1 cellular context compared by ENCODE assay signal in the genomic region with DNA sequence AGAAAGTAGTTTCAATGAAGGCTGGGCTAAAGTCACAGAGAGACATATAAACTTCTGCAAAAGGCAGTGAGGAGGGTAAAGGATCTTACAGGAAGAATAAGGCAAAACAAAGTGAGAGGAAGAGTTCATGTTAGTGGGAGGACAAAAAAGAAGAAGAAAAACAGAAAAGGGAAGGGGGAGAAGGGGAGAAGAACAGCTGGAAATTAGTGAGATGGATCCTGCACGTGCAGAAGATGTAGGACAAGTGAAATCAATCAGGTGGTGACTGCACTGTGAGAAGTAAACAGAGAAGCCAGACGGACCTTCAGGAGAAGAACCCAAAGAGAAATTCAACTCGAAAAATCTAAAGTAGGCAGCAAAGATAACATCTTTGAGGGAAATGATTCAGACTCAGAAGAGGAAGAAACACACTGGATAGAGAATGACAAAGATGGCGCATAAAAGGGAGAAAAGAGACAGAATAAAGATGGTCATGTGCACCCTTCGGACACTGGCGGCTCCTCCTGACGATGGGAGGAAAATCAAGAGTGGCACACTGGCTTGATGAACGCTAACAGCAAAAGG.
TF ChIP-seq lines count a peak whose summit lies in the region.

No MANE protein-coding gene starts in this region.

TF ChIP-seq in K562, 482 proteins besides CTCF, POLR2A, EP300 and RAD21 (continued from another document and continues in another):
- TF ChIP-seq ZNF592 (IDR thresholded peaks at IDR 0.05) (peak; percentile 73), NFXL1 (CRISPR knock-in tag; IDR thresholded peaks at IDR 0.05) (no peak), ZFP36 (IDR thresholded peaks at IDR 0.05; ENCODE audit: low read depth, low read length, partially characterized antibody) (no peak), ILK (tag; IDR thresholded peaks at IDR 0.05; ENCODE audit: borderline replicate concordance, low read depth) (no peak), ELF1 (tag; IDR thresholded peaks at IDR 0.05) (no peak), KDM4B (IDR thresholded peaks at IDR 0.05; ENCODE audit: borderline replicate concordance in 2 of 2, low read depth in 1 of 2) (no peak), EHMT2 (IDR thresholded peaks at IDR 0.05) (peak; percentile 71; the same call in 1 of the 2 replicates), LARP7 (IDR thresholded peaks at IDR 0.05) (no peak), NBN (IDR thresholded peaks at IDR 0.05; ENCODE audit: low read depth) (peak; percentile 35; the same call in 1 of the 2 replicates), HNRNPH1 (optimal IDR thresholded peaks at IDR 0.05; ENCODE audit: low read depth, low read length) (no peak), ZZZ3 (IDR thresholded peaks at IDR 0.05) (no peak), HCFC1 (IDR thresholded peaks at IDR 0.05; ENCODE audit: low read depth, low read length) (no peak), DMBX1 (CRISPR knock-in tag; IDR thresholded peaks at IDR 0.05; ENCODE audit: borderline replicate concordance) (0 out of 2 replicates have a peak, but pooled peaks have one; percentile 40), HBP1 (CRISPR knock-in tag; IDR thresholded peaks at IDR 0.05) (no peak), CHAMP1 (IDR thresholded peaks at IDR 0.05) (peak; percentile 66; the same call in 1 of the 2 replicates), ZNF511 (CRISPR knock-in tag; IDR thresholded peaks at IDR 0.05) (no peak), HSF4 (CRISPR knock-in tag; IDR thresholded peaks at IDR 0.05; ENCODE audit: borderline replicate concordance) (no peak), DPF2 (IDR thresholded peaks at IDR 0.05) (peak; percentile 72; the same call in 1 of the 2 replicates), CBX5 (IDR thresholded peaks at IDR 0.05; ENCODE audit: borderline replicate concordance, low read depth) (no peak), ZKSCAN1 (IDR thresholded peaks at IDR 0.05; ENCODE audit: low read depth, low read length) (no peak), RUNX1 (IDR thresholded peaks at IDR 0.05; ENCODE audit: low read depth) (no peak), ZNF282 (CRISPR knock-in tag; IDR thresholded peaks at IDR 0.05) (no peak), ZNF408 (CRISPR knock-in tag; IDR thresholded peaks at IDR 0.05; ENCODE audit: low read depth) (no peak), AFF1 (IDR thresholded peaks at IDR 0.05; ENCODE audit: low read depth in 1 of 2, partially characterized antibody in 2 of 2) (peak in 1 of 2 experiments; percentile 23), ZBTB7A (IDR thresholded peaks at IDR 0.05; ENCODE audit: borderline replicate concordance, control insufficient read depth, low read depth, low read length) (no peak), BHLHE40 (IDR thresholded peaks at IDR 0.05; ENCODE audit: low read length) (peak; percentile 64), RBM34 (IDR thresholded peaks at IDR 0.05; ENCODE audit: borderline replicate concordance, insufficient read depth, low read length) (no peak), HMBOX1 (IDR thresholded peaks at IDR 0.05) (no peak), SMC3 (conservative IDR thresholded peaks at IDR 0.05; ENCODE audit: insufficient read depth, low read depth, low read length) (no peak), FOXK2 (conservative IDR thresholded peaks at IDR 0.05 in 1 of 2, IDR thresholded peaks at IDR 0.05 in 1 of 2; ENCODE audit: low read depth in 2 of 2) (peak; percentile 34 to 39; a peak in 1 of 4 replicates), CHCHD3 (CRISPR knock-in tag; IDR thresholded peaks at IDR 0.05) (no peak), FOSL1 (tag; conservative IDR thresholded peaks at IDR 0.05) (peak; percentile 79), MLX (CRISPR knock-in tag; conservative IDR thresholded peaks at IDR 0.05) (no peak), ZNF184 (CRISPR knock-in tag; IDR thresholded peaks at IDR 0.05) (no peak), CC2D1A (IDR thresholded peaks at IDR 0.05) (peak; percentile 58), TRIM24 (IDR thresholded peaks at IDR 0.05) (peak in 1 of 2 experiments; percentile 37; a peak in 1 of 4 replicates), CBX8 (IDR thresholded peaks at IDR 0.05; ENCODE audit: borderline replicate concordance, extremely low read depth, low read depth, low read length, poor library complexity, severe bottlenecking) (no peak), TCF7 (IDR thresholded peaks at IDR 0.05; ENCODE audit: borderline replicate concordance) (no peak), ZEB2 (IDR thresholded peaks at IDR 0.05) (no peak), CXXC5 (CRISPR knock-in tag; IDR thresholded peaks at IDR 0.05) (peak; percentile 13; the same call in 1 of the 2 replicates), KDM1A (IDR thresholded peaks at IDR 0.05) (peak in 1 of 2 experiments; percentile 10; a peak in 1 of 4 replicates), RFX7 (CRISPR knock-in tag; IDR thresholded peaks at IDR 0.05) (no peak), HDAC1 (IDR thresholded peaks at IDR 0.05) (no peak), SMAD4 (CRISPR knock-in tag; conservative IDR thresholded peaks at IDR 0.05) (peak; percentile 36), NR4A1 (CRISPR knock-in tag; IDR thresholded peaks at IDR 0.05) (no peak), NR4A1 (tag; IDR thresholded peaks at IDR 0.05) (no peak), SMARCA4 (IDR thresholded peaks at IDR 0.05) (peak; percentile 74; the same call in 1 of the 2 replicates), MLLT1 (IDR thresholded peaks at IDR 0.05) (0 out of 4 replicates have a peak, but pooled peaks of 1 of the 2 experiments have one; percentile 25), ADNP (tag; IDR thresholded peaks at IDR 0.05) (no peak)
- TF ChIP-seq, protein P1, sequence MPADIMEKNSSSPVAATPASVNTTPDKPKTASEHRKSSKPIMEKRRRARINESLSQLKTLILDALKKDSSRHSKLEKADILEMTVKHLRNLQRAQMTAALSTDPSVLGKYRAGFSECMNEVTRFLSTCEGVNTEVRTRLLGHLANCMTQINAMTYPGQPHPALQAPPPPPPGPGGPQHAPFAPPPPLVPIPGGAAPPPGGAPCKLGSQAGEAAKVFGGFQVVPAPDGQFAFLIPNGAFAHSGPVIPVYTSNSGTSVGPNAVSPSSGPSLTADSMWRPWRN (IDR thresholded peaks at IDR 0.05; ENCODE audit: low read depth) = no peak
